29 cellular contexts compared by ENCODE assay signal in genomic region chr9:25225938-25226760, GRCh38.
"Had no signal": no experiment of that assay in that cellular context is flagged by ENCODE, and none has a peak within 500 bp of the region (broad histone marks: within the 10 kb centered on the region; RNA-seq: fewer than 3 reads in every experiment).

No MANE protein-coding gene starts in this region.

- H3K9me3 ChIP-seq: adrenal gland, SJSA1 had no signal

- H3K4me3 ChIP-seq: adrenal gland, breast epithelium, K562, SJSA1 had no signal

- FAIRE-seq: K562, RCC 7860, TTC549 had no signal

- H3K27ac ChIP-seq: adrenal gland, breast epithelium, SJSA1 had no signal

- H3K4me1 ChIP-seq: adrenal gland, breast epithelium, SJSA1 had no signal

- ATAC-seq: activated CD4-positive, alpha-beta T cell treated with anti-CD3 and anti-CD28 coated beads for 36 hours; K562; PC-3; SK-N-SH treated with all-trans-retinoic acid at 6 μM for 48 hours; T-helper 17 cell had no signal

- DNase-seq: activated CD4-positive, alpha-beta memory T cell treated with anti-CD3 and anti-CD28 coated beads, Interleukin-2, amount 10 ng/mL, durations not matched to agents 7 days and 5 days; activated CD4-positive, alpha-beta T cell treated with anti-CD3 and anti-CD28 coated beads for 36 hours; activated CD4-positive, alpha-beta T cell treated with anti-CD3 and anti-CD28 coated beads, Interleukin-2, amount 50 U/mL, for 1 hour; activated CD4-positive, CD25-positive, alpha-beta regulatory T cell; activated naive CD4-positive, alpha-beta T cell treated with anti-CD3 and anti-CD28 coated beads, Interleukin-2, amount 50 U/mL, for 16 hours; activated naive CD8-positive, alpha-beta T cell treated with anti-CD3 and anti-CD28 coated beads, Interleukin-2, amount 10 ng/mL, durations not matched to agents 7 days and 5 days; activated T-cell treated with anti-CD3 and anti-CD28 coated beads for 4 hours; activated T-cell treated with anti-CD3 and anti-CD28 coated beads, Interleukin-2, amount 50 U/mL, for 48 hours; adrenal gland; anterior cingulate cortex; caudate nucleus; Karpas-422; MM.1S; NCI-H1105; NCI-H1436; NCI-H1694 treated with DMSO at 0.1 percent for 48 hours; NCI-H2029 treated with DMSO at 0.1 percent for 48 hours; NCI-H510A treated with DMSO at 0.1 percent for 48 hours; NCI-H69; PC-3; SHP77; T-helper 17 cell; T1000 had no signal

- H3K27me3 ChIP-seq: adrenal gland, breast epithelium, SJSA1 had no signal

- H3K36me3 ChIP-seq: adrenal gland, breast epithelium, SJSA1 had no signal
